26 cellular contexts compared by ENCODE assay signal in the genomic region with DNA sequence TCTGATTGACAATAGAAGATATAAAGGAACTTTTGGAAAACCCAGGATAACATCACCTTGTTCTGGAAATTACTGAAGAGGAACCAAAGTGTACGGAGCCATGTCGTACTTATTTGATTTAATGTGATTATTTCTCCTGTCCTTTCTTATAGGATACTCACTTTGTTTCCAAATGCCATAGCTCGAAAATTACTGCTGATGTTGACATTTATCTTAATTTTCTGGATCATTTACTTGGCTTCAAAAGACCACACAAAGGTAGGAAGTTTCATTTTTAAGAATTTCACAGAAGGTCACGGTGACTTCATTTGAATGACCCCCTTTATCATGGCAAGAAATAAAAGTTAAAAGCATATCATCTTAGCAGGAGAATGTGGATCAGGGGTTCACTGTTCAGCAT. TPM values are rescaled to one million over a fixed set of nuclear protein-coding genes. Genes with fewer than 3 reads are reported as not detected.
"Had no signal": no experiment of that assay in that cellular context is flagged by ENCODE, and none has a peak within 500 bp of the region (broad histone marks: within the 10 kb centered on the region; RNA-seq: fewer than 3 reads in every experiment).

No MANE protein-coding gene starts in this region.

- FAIRE-seq: HTR-8/SVneo had no signal

- DNase-seq: Kasumi-1; NCI-H1105; NCI-H1417; NCI-H1436 treated with DMSO at 0.1 percent for 48 hours; NCI-H1694; NCI-H187 treated with DMSO at 0.1 percent for 48 hours; NCI-H2029 treated with DMSO at 0.1 percent for 48 hours; NCI-H2227 treated with DMSO at 0.1 percent for 48 hours; NCI-H524; NCI-H526 treated with DMSO at 0.1 percent for 48 hours; NCI-H774; NK-92 treated with Interleukin-12 subunit alpha and Interleukin-12 subunit beta, amount 100 ng/mL, for 24 hours; PC-3; SHP77; SK-N-SH; SW 1271; T-cell had no signal

- H3K9ac ChIP-seq: KMS-11, SK-N-SH had no signal

- ATAC-seq: Panc1, PC-3, T-cell had no signal

- H3K27ac ChIP-seq: HL-60, KMS-11, RWPE1 had no signal

- H3K4me2 ChIP-seq: KMS-11, SK-N-SH had no signal

RNA-seq across cellular contexts. Expression of a gene that starts 1.2 kb away (rescaled TPM):
- total RNA-seq: M059J, NCI-H460, OCI-LY7, PC-3, SK-MEL-5 had no signal
- polyA plus RNA-seq: SK-N-SH had no signal
